25 cellular contexts compared by ENCODE assay signal in genomic region chr5:175544108-175544511, GRCh38.
"Had no signal": no experiment of that assay in that cellular context is flagged by ENCODE, and none has a peak within 500 bp of the region (broad histone marks: within the 10 kb centered on the region; RNA-seq: fewer than 3 reads in every experiment).

No MANE protein-coding gene starts in this region.

- H3K9me3 Mint-ChIP-seq: mesothelial cell of epicardium; natural killer cell treated with Interleukin-12 subunit alpha and Interleukin-12 subunit beta and Interleukin-15 and Interleukin-18, amount 100 ng/mL, for 72 hours; type B pancreatic cell had no signal

- H3K4me3 Mint-ChIP-seq: immature natural killer cell; mesothelial cell of epicardium; naive B cell; natural killer cell treated with Interleukin-12 subunit alpha and Interleukin-12 subunit beta and Interleukin-15 and Interleukin-18, amount 100 ng/mL, for 72 hours; stimulated activated naive CD8-positive, alpha-beta T cell treated with anti-CD3 and anti-CD28 coated beads, Interleukin-15, Interleukin-2, amounts not matched to agents 100 ng/mL and 50 ng/mL, for 24 hours; type B pancreatic cell had no signal

- H3K4me2 ChIP-seq: smooth muscle cell had no signal

- H3K27ac ChIP-seq: left lung, lower lobe of right lung, ovary, right atrium auricular region, right lobe of liver, suprapubic skin, thoracic aorta, tibial artery, uterus had no signal

- H3K4me1 Mint-ChIP-seq: immature natural killer cell, naive B cell had no signal

- H3K36me3 ChIP-seq: left lung, lower lobe of right lung, ovary, right atrium auricular region, right lobe of liver, suprapubic skin, thoracic aorta, tibial artery, uterus had no signal

- H3K4me1 ChIP-seq: lower lobe of right lung, right atrium auricular region, right lobe of liver, suprapubic skin, uterus had no signal

- H3K4me3 ChIP-seq: left lung, lower lobe of right lung, ovary, right atrium auricular region, right lobe of liver, smooth muscle cell, suprapubic skin, thoracic aorta, tibial artery, uterus had no signal

- DNase-seq: hypothalamus; immature natural killer cell; kidney; left colon; left lung; lower lobe of right lung; mammary epithelial cell; mesenchymal stem cell; naive B cell; ovary; right lobe of liver; stimulated activated CD4-positive, alpha-beta T cell treated with anti-CD3 and anti-CD28 coated beads, Interleukin-1b, Interleukin-23, amount 100 ng/mL, for 48 hours; stimulated activated CD4-positive, alpha-beta T cell treated with anti-CD3 and anti-CD28 coated beads, Interleukin-4, amount 100 ng/mL, for 1 hour; stimulated activated naive CD4-positive, alpha-beta T cell; tibial artery; uterus had no signal

- H3K36me3 Mint-ChIP-seq: immature natural killer cell; mesothelial cell of epicardium; naive B cell; natural killer cell treated with Interleukin-12 subunit alpha and Interleukin-12 subunit beta and Interleukin-15 and Interleukin-18, amount 100 ng/mL, for 72 hours; type B pancreatic cell had no signal

- H3K27ac Mint-ChIP-seq: immature natural killer cell; mesothelial cell of epicardium; naive B cell; natural killer cell treated with Interleukin-12 subunit alpha and Interleukin-12 subunit beta and Interleukin-15 and Interleukin-18, amount 100 ng/mL, for 72 hours; progenitor cell of endocrine pancreas; stimulated activated naive CD8-positive, alpha-beta T cell treated with anti-CD3 and anti-CD28 coated beads, Interleukin-15, Interleukin-2, amounts not matched to agents 100 ng/mL and 50 ng/mL, for 24 hours; type B pancreatic cell had no signal

- H3K27me3 ChIP-seq: ovary, right atrium auricular region, right lobe of liver, uterus had no signal
